In genomic region chr1:30511563-30512252, GRCh38 we compare ENCODE assay signal across 1 cellular context.
TF ChIP-seq lines count a peak whose summit lies in the region.

No MANE protein-coding gene starts in this region.

TF ChIP-seq in A549, 52 proteins besides CTCF, POLR2A, EP300 and RAD21 (continued from another document):
- TF ChIP-seq ELK1 (IDR thresholded peaks at IDR 0.05; ENCODE audit: low read depth, low read length): no peak
- TF ChIP-seq ATOH8 (CRISPR knock-in tag; IDR thresholded peaks at IDR 0.05; ENCODE audit: low read depth): no peak
- TF ChIP-seq JUN (IDR thresholded peaks at IDR 0.05): no peak
- TF ChIP-seq HEYL (CRISPR knock-in tag; IDR thresholded peaks at IDR 0.05): no peak
- TF ChIP-seq CEBPB (IDR thresholded peaks at IDR 0.05): no peak
- no peak for TF ChIP-seq EHMT2 (IDR thresholded peaks at IDR 0.05; ENCODE audit: low read depth)
- no peak for TF ChIP-seq MYC (IDR thresholded peaks at IDR 0.05; ENCODE audit: borderline replicate concordance, low read length)
- no peak for TF ChIP-seq ZSCAN20 (CRISPR knock-in tag; IDR thresholded peaks at IDR 0.05)
